1 cellular context compared by ENCODE assay signal in the genomic region with DNA sequence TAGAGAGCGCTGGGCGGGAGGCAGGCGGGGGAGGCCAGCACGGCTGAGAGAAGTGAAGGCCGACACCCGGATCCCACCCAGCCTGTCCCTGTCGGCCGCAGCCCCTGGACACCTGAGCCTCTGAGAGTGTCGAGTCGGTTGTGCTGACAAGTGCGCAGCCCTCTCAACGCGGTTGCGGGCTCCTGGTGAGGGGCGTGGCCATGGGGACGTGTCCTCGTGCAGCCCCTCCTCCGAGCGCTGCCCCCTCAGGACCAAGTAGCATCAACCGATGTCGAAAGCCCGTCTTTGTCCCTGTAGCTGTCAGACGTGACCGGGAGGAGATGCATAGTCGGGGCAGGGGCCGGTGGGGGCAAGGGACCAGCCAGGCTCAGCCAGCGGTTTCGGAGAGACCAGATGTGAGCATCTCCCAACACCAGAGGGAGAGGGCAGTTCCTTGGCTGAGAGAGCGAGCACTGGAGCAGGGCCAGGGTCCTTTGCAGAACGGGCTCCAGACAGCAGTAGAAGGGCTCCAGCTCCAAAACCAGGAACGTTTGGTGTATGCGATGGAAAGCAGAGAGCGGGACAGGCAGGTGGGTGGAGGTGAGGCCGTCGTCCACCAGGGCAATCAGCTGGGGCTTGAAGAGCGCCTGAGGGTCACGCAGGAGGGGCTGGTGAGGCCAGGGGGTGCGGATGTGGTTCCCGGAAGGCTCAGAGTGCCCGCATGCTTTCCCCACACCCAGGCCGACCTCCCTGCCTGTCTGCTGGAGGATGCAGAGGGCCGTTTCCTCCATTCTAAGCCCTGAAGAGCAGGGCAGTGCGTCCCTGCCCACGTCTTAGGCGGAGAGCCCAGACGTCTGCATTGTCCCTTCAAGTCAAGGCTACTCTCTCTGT.
A peak's percentile ranks its signal among the peaks of the same experiment; 100 is the strongest.
TF ChIP-seq lines count a peak whose summit lies in the region.

No MANE protein-coding gene starts in this region.

TF ChIP-seq in K562, 482 proteins besides CTCF, POLR2A, EP300 and RAD21 (continued from another document):
- TF ChIP-seq, protein P1, sequence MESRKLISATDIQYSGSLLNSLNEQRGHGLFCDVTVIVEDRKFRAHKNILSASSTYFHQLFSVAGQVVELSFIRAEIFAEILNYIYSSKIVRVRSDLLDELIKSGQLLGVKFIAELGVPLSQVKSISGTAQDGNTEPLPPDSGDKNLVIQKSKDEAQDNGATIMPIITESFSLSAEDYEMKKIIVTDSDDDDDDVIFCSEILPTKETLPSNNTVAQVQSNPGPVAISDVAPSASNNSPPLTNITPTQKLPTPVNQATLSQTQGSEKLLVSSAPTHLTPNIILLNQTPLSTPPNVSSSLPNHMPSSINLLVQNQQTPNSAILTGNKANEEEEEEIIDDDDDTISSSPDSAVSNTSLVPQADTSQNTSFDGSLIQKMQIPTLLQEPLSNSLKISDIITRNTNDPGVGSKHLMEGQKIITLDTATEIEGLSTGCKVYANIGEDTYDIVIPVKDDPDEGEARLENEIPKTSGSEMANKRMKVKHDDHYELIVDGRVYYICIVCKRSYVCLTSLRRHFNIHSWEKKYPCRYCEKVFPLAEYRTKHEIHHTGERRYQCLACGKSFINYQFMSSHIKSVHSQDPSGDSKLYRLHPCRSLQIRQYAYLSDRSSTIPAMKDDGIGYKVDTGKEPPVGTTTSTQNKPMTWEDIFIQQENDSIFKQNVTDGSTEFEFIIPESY (CRISPR knock-in tag; IDR thresholded peaks at IDR 0.05) = 0 out of 2 replicates have a peak, but pooled peaks have one; percentile 34
- peak; percentile 28 for TF ChIP-seq RBM22 (IDR thresholded peaks at IDR 0.05; ENCODE audit: low read depth, low read length, poor library complexity, severe bottlenecking)
TF ChIP-seq in K562: peak in this region for 3.
